ENCODE assay signal across 12 cellular contexts in the genomic region with DNA sequence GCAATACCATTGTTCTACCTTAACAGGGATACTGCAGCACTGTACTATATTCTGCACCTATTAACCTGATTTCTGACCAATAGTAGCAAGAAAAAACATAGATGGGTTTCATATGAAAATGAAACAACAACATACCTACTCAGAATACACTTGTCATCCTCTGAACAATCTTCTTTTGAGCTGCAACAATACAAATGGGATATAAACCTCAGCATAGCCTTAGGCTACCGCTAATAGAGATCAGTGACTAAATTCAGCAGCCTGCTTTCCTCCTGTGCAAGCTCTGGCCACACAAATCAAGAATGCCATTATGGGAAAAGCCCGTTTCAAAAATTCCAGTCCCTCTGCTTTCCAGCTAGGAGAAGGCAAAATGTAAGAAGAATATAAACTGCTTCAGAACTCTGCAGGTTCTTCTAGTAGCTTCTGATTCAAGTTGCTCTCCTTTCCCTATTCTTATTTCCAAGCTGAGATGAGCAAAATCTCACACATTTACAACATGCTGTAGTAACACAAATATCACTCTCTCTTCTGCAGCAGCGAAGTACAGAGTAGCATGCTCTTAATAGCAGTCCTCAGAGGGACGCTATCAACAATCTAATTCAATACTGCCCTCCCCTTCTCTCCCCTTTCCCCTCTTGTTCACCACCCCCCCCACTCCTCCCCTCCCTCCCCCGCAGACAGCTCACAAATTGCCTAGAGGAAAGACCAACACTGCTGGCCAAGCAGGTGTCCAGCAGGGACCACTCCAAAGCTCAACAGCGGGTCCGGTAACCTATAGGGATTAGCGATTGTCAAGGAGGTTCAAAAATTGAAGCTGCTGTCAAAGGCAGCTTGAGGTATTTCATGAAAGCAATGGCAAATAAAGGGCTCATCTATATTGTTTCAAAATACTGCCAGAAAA.
A peak's percentile ranks its signal among the peaks of the same experiment; 100 is the strongest.
DNase-seq lines count a peak whose midpoint lies in the region; TF ChIP-seq lines count a peak whose summit lies in the region.
"Had no signal": no experiment of that assay in that cellular context is flagged by ENCODE, and none has a peak within 500 bp of the region (broad histone marks: within the 10 kb centered on the region; RNA-seq: fewer than 3 reads in every experiment).

No MANE protein-coding gene starts in this region.

- H3K9me3 Mint-ChIP-seq in progenitor cell of endocrine pancreas (ENCODE audit: low read depth): peaks cover 9% of the 10 kb centered on the region
- no peaks in the 10 kb centered on the region for H3K9me3 Mint-ChIP-seq in activated CD4-positive, alpha-beta T cell treated with anti-CD3 and anti-CD28 coated beads, Interleukin-2, amount 10 ng/mL, durations not matched to agents 24 days and 14 days
- no peaks in the 10 kb centered on the region for H3K9me3 Mint-ChIP-seq in T-helper 2 cell treated with Interferon-gamma antibody and Interleukin-4, amounts not matched to agents 5 μg/mL and 100 μg/mL, for 36 hours
- H3K9me3 Mint-ChIP-seq: activated naive CD4-positive, alpha-beta T cell treated with anti-CD3 and anti-CD28 coated beads, Interleukin-2, amount 50 U/mL, for 72 hours; T-helper 1 cell treated with Interleukin-12 subunit alpha and Interleukin-12 subunit beta and Interleukin-4 antibody, amounts not matched to agents 30 μg/mL and 1 μg/mL, for 36 hours had no signal

- no peaks in the 10 kb centered on the region for H3K4me1 ChIP-seq in duodenal mucosa (ENCODE audit: control insufficient read depth in 1 of 2, insufficient read depth in 2 of 2, low read length in 2 of 2)

- H3K4me1 Mint-ChIP-seq in progenitor cell of endocrine pancreas (ENCODE audit: low read depth): peaks cover 20% of the 10 kb centered on the region
- H3K4me1 Mint-ChIP-seq in activated CD4-positive, alpha-beta T cell treated with anti-CD3 and anti-CD28 coated beads, Interleukin-2, amount 10 ng/mL, durations not matched to agents 24 days and 14 days: no peaks in the 10 kb centered on the region
- H3K4me1 Mint-ChIP-seq in T-helper 2 cell treated with Interferon-gamma antibody and Interleukin-4, amounts not matched to agents 5 μg/mL and 100 μg/mL, for 36 hours (ENCODE audit: low read depth): no peaks in the 10 kb centered on the region

- no peak for TF ChIP-seq CTCF in progenitor cell of endocrine pancreas (IDR thresholded peaks at IDR 0.05; ENCODE audit: unreplicated experiment)

- H3K36me3 ChIP-seq in H7 (replicated peaks; ENCODE audit: control insufficient read depth, insufficient read depth, low read length): no peaks in the 10 kb centered on the region
- H3K36me3 ChIP-seq in duodenal mucosa (ENCODE audit: control insufficient read depth in 1 of 2, insufficient read depth in 2 of 2, low read length in 2 of 2): no peaks in the 10 kb centered on the region

- H3K4me3 Mint-ChIP-seq in progenitor cell of endocrine pancreas (ENCODE audit: low read depth): no peak overlapping the region
- H3K4me3 Mint-ChIP-seq in activated CD4-positive, alpha-beta T cell treated with anti-CD3 and anti-CD28 coated beads, Interleukin-2, amount 10 ng/mL, durations not matched to agents 24 days and 14 days: no peak overlapping the region
- no peak overlapping the region for H3K4me3 Mint-ChIP-seq in T-helper 2 cell treated with Interferon-gamma antibody and Interleukin-4, amounts not matched to agents 5 μg/mL and 100 μg/mL, for 36 hours
- H3K4me3 Mint-ChIP-seq: T-helper 1 cell treated with Interleukin-12 subunit alpha and Interleukin-12 subunit beta and Interleukin-4 antibody, amounts not matched to agents 30 μg/mL and 1 μg/mL, for 36 hours had no signal

- no peaks in the 10 kb centered on the region for H3K9me3 ChIP-seq in duodenal mucosa (ENCODE audit: control insufficient read depth in 1 of 2, low read length in 2 of 2)
- H3K9me3 ChIP-seq: mucosa of descending colon had no signal

- H3K27me3 Mint-ChIP-seq in progenitor cell of endocrine pancreas: no peaks in the 10 kb centered on the region
- no peaks in the 10 kb centered on the region for H3K27me3 Mint-ChIP-seq in activated CD4-positive, alpha-beta T cell treated with anti-CD3 and anti-CD28 coated beads, Interleukin-2, amount 10 ng/mL, durations not matched to agents 24 days and 14 days
- H3K27me3 Mint-ChIP-seq in T-helper 2 cell treated with Interferon-gamma antibody and Interleukin-4, amounts not matched to agents 5 μg/mL and 100 μg/mL, for 36 hours (ENCODE audit: low read depth): no peaks in the 10 kb centered on the region

- no peak overlapping the region for H3K9ac ChIP-seq in duodenal mucosa (ENCODE audit: low read depth in 1 of 2, low read length in 2 of 2)

- intact Hi-C loops in activated CD4-positive, alpha-beta T cell treated with anti-CD3 and anti-CD28 coated beads, Interleukin-2, amount 10 ng/mL, durations not matched to agents 24 days and 14 days (cut with micrococcal nuclease): no loop called here

- peak; percentile 8 for DNase-seq in H7
- peak; percentile 91 for DNase-seq in NCI-H146 (lab: John Stamatoyannopoulos, UW)
- no peak for DNase-seq in progenitor cell of endocrine pancreas (ENCODE audit: low spot score, unreplicated experiment)
- no peak for DNase-seq in activated CD4-positive, alpha-beta T cell treated with anti-CD3 and anti-CD28 coated beads, Interleukin-2, amount 10 ng/mL, durations not matched to agents 24 days and 14 days
- no peak for DNase-seq in T-helper 2 cell treated with Interferon-gamma antibody and Interleukin-4, amounts not matched to agents 5 μg/mL and 100 μg/mL, for 36 hours (ENCODE audit: low spot score)
- DNase-seq in NCI-H1694 (lab: John Stamatoyannopoulos, UW): no peak
- DNase-seq: activated CD8-positive, alpha-beta memory T cell treated with anti-CD3 and anti-CD28 coated beads for 24 hours; cortex of kidney; mucosa of descending colon had no signal

- H3K27me3 ChIP-seq in H7 (ENCODE audit: control insufficient read depth, insufficient read depth, low read length) (no peaks in the 10 kb centered on the region), duodenal mucosa (ENCODE audit: control insufficient read depth in 1 of 2, insufficient read depth in 2 of 2, low read length in 2 of 2) (no peaks in the 10 kb centered on the region)

- H3K27ac ChIP-seq in duodenal mucosa (ENCODE audit: low read depth, low read length): no peak overlapping the region

- no peaks in the 10 kb centered on the region for H3K36me3 Mint-ChIP-seq in progenitor cell of endocrine pancreas (ENCODE audit: insufficient read depth)
- no peaks in the 10 kb centered on the region for H3K36me3 Mint-ChIP-seq in activated CD4-positive, alpha-beta T cell treated with anti-CD3 and anti-CD28 coated beads, Interleukin-2, amount 10 ng/mL, durations not matched to agents 24 days and 14 days (ENCODE audit: low read depth)
- no peaks in the 10 kb centered on the region for H3K36me3 Mint-ChIP-seq in T-helper 2 cell treated with Interferon-gamma antibody and Interleukin-4, amounts not matched to agents 5 μg/mL and 100 μg/mL, for 36 hours (ENCODE audit: low read depth)
- H3K36me3 Mint-ChIP-seq: activated naive CD4-positive, alpha-beta T cell treated with anti-CD3 and anti-CD28 coated beads, Interleukin-2, amount 50 U/mL, for 72 hours had no signal

- H3K4me3 ChIP-seq in H7 (ENCODE audit: insufficient read depth, low read depth, low read length) (no peak overlapping the region), duodenal mucosa (ENCODE audit: low read depth in 1 of 2, low read length in 2 of 2) (peak overlapping the region; percentile 32 to 45)
- H3K4me3 ChIP-seq: mucosa of descending colon had no signal

- H3K27ac Mint-ChIP-seq in progenitor cell of endocrine pancreas: peak overlapping the region; percentile 38
- no peak overlapping the region for H3K27ac Mint-ChIP-seq in activated CD4-positive, alpha-beta T cell treated with anti-CD3 and anti-CD28 coated beads, Interleukin-2, amount 10 ng/mL, durations not matched to agents 24 days and 14 days
- H3K27ac Mint-ChIP-seq in T-helper 2 cell treated with Interferon-gamma antibody and Interleukin-4, amounts not matched to agents 5 μg/mL and 100 μg/mL, for 36 hours: no peak overlapping the region
- H3K27ac Mint-ChIP-seq: T-helper 1 cell treated with Interleukin-12 subunit alpha and Interleukin-12 subunit beta and Interleukin-4 antibody, amounts not matched to agents 30 μg/mL and 1 μg/mL, for 36 hours had no signal

Comparison
In these comparisons a context has a peak if more than half of its experiments do, and no peak if none do; other contexts are left out.
1. DNase-seq: peak in H7 (single experiment) and NCI-H146 (single experiment); none in progenitor cell of endocrine pancreas (single experiment), activated CD4-positive, alpha-beta T cell treated with anti-CD3 and anti-CD28 coated beads, Interleukin-2, amount 10 ng/mL, durations not matched to agents 24 days and 14 days (single experiment), T-helper 2 cell treated with Interferon-gamma antibody and Interleukin-4, amounts not matched to agents 5 μg/mL and 100 μg/mL, for 36 hours (single experiment) and NCI-H1694 (single experiment).